23 cellular contexts compared by ENCODE assay signal in genomic region chr10:42650374-42650773, GRCh38.
"Had no signal": no experiment of that assay in that cellular context is flagged by ENCODE, and none has a peak within 500 bp of the region (broad histone marks: within the 10 kb centered on the region; RNA-seq: fewer than 3 reads in every experiment).

No MANE protein-coding gene starts in this region.

- ATAC-seq: activated CD4-positive, alpha-beta T cell treated with anti-CD3 and anti-CD28 coated beads for 36 hours; activated CD8-positive, alpha-beta memory T cell treated with anti-CD3 and anti-CD28 coated beads, Interleukin-2, amount 10 ng/mL, durations not matched to agents 7 days and 5 days; PC-3; T-helper 17 cell had no signal

- H3K36me3 Mint-ChIP-seq: activated CD8-positive, alpha-beta memory T cell treated with anti-CD3 and anti-CD28 coated beads, Interleukin-2, amount 10 ng/mL, durations not matched to agents 7 days and 5 days; activated naive CD4-positive, alpha-beta T cell treated with anti-CD3 and anti-CD28 coated beads, Interleukin-2, amount 50 U/mL, for 24 hours had no signal

- H3K27ac ChIP-seq: breast epithelium, colonic mucosa, WERI-Rb-1 had no signal

- H3K36me3 ChIP-seq: breast epithelium, colonic mucosa, WERI-Rb-1 had no signal

- H3K27ac Mint-ChIP-seq: activated CD4-positive, alpha-beta T cell treated with anti-CD3 and anti-CD28 coated beads for 36 hours; activated CD8-positive, alpha-beta memory T cell treated with anti-CD3 and anti-CD28 coated beads, Interleukin-2, amount 10 ng/mL, durations not matched to agents 7 days and 5 days; activated naive CD4-positive, alpha-beta T cell treated with anti-CD3 and anti-CD28 coated beads, Interleukin-2, amount 50 U/mL, for 24 hours; activated T-cell treated with anti-CD3 and anti-CD28 coated beads, Interleukin-2, amount 50 U/mL, for 24 hours; activated T-helper 1 cell treated with anti-CD3 and anti-CD28 coated beads, Interleukin-12 subunit alpha, Interleukin-12 subunit beta, Interleukin-2, Interleukin-4 antibody, amounts not matched to agents 30 ng/mL and 10 ng/mL and 1 ng/mL, durations not matched to agents 14 hours and 24 hours and 36 hours; T-helper 17 cell had no signal

- H3K4me3 ChIP-seq: breast epithelium, colonic mucosa had no signal

- DNase-seq: activated CD4-positive, alpha-beta T cell treated with anti-CD3 and anti-CD28 coated beads for 36 hours; activated CD8-positive, alpha-beta memory T cell treated with anti-CD3 and anti-CD28 coated beads, Interleukin-2, amount 10 ng/mL, durations not matched to agents 7 days and 5 days; activated effector memory CD4-positive, alpha-beta T cell treated with Interleukin-2 at 50 U/mL for 16 hours; activated naive CD4-positive, alpha-beta T cell; activated T-cell treated with anti-CD3 and anti-CD28 coated beads, Interleukin-2, amount 50 U/mL, for 24 hours; aorta; caudate nucleus; colonic mucosa; NCI-H1092; NCI-H1417; NCI-H1930; NCI-H2171; NCI-H226; NCI-H510A; NCI-H526 treated with DMSO at 0.1 percent for 48 hours; PC-3; SHP77 treated with DMSO at 0.1 percent for 48 hours; T-helper 17 cell; T-helper 9 cell; WERI-Rb-1 had no signal

- H3K9me3 ChIP-seq: breast epithelium, colonic mucosa had no signal

- H3K4me3 Mint-ChIP-seq: activated CD4-positive, alpha-beta T cell treated with anti-CD3 and anti-CD28 coated beads for 36 hours; activated CD8-positive, alpha-beta memory T cell treated with anti-CD3 and anti-CD28 coated beads, Interleukin-2, amount 10 ng/mL, durations not matched to agents 7 days and 5 days; activated naive CD4-positive, alpha-beta T cell treated with anti-CD3 and anti-CD28 coated beads, Interleukin-2, amount 50 U/mL, for 24 hours; activated T-cell treated with anti-CD3 and anti-CD28 coated beads, Interleukin-2, amount 50 U/mL, for 24 hours; activated T-helper 1 cell treated with anti-CD3 and anti-CD28 coated beads, Interleukin-12 subunit alpha, Interleukin-12 subunit beta, Interleukin-2, Interleukin-4 antibody, amounts not matched to agents 30 ng/mL and 10 ng/mL and 1 ng/mL, durations not matched to agents 14 hours and 24 hours and 36 hours; T-helper 17 cell had no signal

- H3K27me3 ChIP-seq: breast epithelium, colonic mucosa had no signal

- H3K4me1 ChIP-seq: breast epithelium, colonic mucosa had no signal

- H3K9me3 Mint-ChIP-seq: activated naive CD4-positive, alpha-beta T cell treated with anti-CD3 and anti-CD28 coated beads, Interleukin-2, amount 50 U/mL, for 24 hours; activated T-cell treated with anti-CD3 and anti-CD28 coated beads, Interleukin-2, amount 50 U/mL, for 24 hours had no signal

- H3K27me3 Mint-ChIP-seq: activated CD4-positive, alpha-beta T cell treated with anti-CD3 and anti-CD28 coated beads for 36 hours; activated CD8-positive, alpha-beta memory T cell treated with anti-CD3 and anti-CD28 coated beads, Interleukin-2, amount 10 ng/mL, durations not matched to agents 7 days and 5 days; activated T-cell treated with anti-CD3 and anti-CD28 coated beads, Interleukin-2, amount 50 U/mL, for 24 hours had no signal
